ENCODE assay signal across 11 cellular contexts in the genomic region with DNA sequence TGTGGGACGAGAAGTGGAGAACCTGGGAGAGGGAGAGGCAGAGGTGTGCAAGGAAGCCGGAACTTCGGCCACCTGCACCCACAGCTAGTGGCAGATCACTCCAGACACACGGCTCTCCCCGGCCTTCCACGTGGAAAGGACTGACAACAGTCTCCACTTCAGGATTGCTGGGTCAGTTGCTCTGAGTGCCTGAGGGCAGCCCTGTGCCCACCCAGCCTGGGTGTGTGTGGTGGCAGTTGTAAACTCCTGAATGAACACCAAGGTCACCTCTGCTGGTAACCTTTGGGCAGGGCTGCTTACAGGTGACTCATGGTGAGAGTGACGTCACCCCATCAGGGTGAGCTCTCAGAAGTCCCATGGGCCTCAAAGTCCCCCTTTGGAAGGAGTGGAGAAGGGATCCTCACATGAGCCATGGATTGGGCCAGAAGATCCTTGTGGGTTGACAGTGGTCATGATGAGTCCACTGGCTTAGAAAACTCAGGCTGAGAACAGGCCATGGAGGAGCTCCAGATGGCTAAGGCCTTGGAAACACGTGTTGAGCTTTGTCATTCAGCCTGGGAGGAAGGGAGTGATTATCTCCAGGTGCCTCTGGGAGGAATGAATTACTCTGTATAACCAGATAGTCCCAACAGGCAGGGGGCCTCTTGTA.
DNase-seq lines count a peak whose midpoint lies in the region; ATAC-seq and TF ChIP-seq lines count a peak whose summit lies in the region.
"Had no signal": no experiment of that assay in that cellular context is flagged by ENCODE, and none has a peak within 500 bp of the region (broad histone marks: within the 10 kb centered on the region; RNA-seq: fewer than 3 reads in every experiment).

No MANE protein-coding gene starts in this region.

- H3K27me3 ChIP-seq in colonic mucosa, result no peaks in the 10 kb centered on the region

- CTCF ChIA-PET in activated CD8-positive, alpha-beta T cell treated with anti-CD3 and anti-CD28 coated beads for 36 hours (lab: Charles Lee), result interaction anchor here (0.9 to 4.3 kb wide), 4 partner anchors 9 to 77 kb away, joined by 3 to 15 read pairs (median 8); no protein-coding TSS in a partner anchor
- CTCF ChIA-PET in activated CD8-positive, alpha-beta T cell treated with anti-CD3 and anti-CD28 coated beads, Interleukin-2, amount 10 ng/mL, durations not matched to agents 7 days and 5 days (lab: Charles Lee), result interaction anchor here (0.6 to 1.5 kb wide), 3 partner anchors 27 to 73 kb away, joined by 3 read pairs; no protein-coding TSS in a partner anchor

- ATAC-seq in activated CD8-positive, alpha-beta T cell treated with anti-CD3 and anti-CD28 coated beads for 36 hours, result peak; percentile 86
- no peak for ATAC-seq in activated CD8-positive, alpha-beta T cell treated with anti-CD3 and anti-CD28 coated beads, Interleukin-2, amount 10 ng/mL, durations not matched to agents 7 days and 5 days
- ATAC-seq in GM21825 (IDR thresholded peaks at IDR 0.05; ENCODE audit: unreplicated experiment), result no peak

- no peaks in the 10 kb centered on the region for H3K27me3 Mint-ChIP-seq in activated CD8-positive, alpha-beta T cell treated with anti-CD3 and anti-CD28 coated beads for 36 hours
- no peaks in the 10 kb centered on the region for H3K27me3 Mint-ChIP-seq in activated CD8-positive, alpha-beta T cell treated with anti-CD3 and anti-CD28 coated beads, Interleukin-2, amount 10 ng/mL, durations not matched to agents 7 days and 5 days (ENCODE audit: low read depth)

- H3K4me3 Mint-ChIP-seq in activated CD8-positive, alpha-beta T cell treated with anti-CD3 and anti-CD28 coated beads for 36 hours, result no peak overlapping the region
- no peak overlapping the region for H3K4me3 Mint-ChIP-seq in activated CD8-positive, alpha-beta T cell treated with anti-CD3 and anti-CD28 coated beads, Interleukin-2, amount 10 ng/mL, durations not matched to agents 7 days and 5 days
- H3K4me3 Mint-ChIP-seq: neural crest cell had no signal

- H3K9me3 ChIP-seq in colonic mucosa, result no peaks in the 10 kb centered on the region
- H3K9me3 ChIP-seq: gastrocnemius medialis had no signal

- H3K27ac ChIP-seq in colonic mucosa (no peak overlapping the region), coronary artery (no peak overlapping the region)
- H3K27ac ChIP-seq: gastrocnemius medialis had no signal

- no peak overlapping the region for H3K9ac ChIP-seq in colonic mucosa (ENCODE audit: low read depth in 2 of 2, low read length in 2 of 2)

- DNase-seq in activated CD8-positive, alpha-beta T cell treated with anti-CD3 and anti-CD28 coated beads for 36 hours, result peak; percentile 59
- DNase-seq in activated CD8-positive, alpha-beta T cell treated with anti-CD3 and anti-CD28 coated beads, Interleukin-2, amount 10 ng/mL, durations not matched to agents 7 days and 5 days, result no peak
- DNase-seq in NCI-H69 (lab: John Stamatoyannopoulos, UW) (peak; percentile 70), colonic mucosa (peak; percentile 37), renal cortical epithelial cell (ENCODE audit: low read depth) (peak; percentile 65), coronary artery (ENCODE audit: low spot score) (no peak), iPS-NIHi11 (ENCODE audit: low spot score) (no peak)
- DNase-seq: amniotic stem cell, gastrocnemius medialis had no signal

- peaks cover 4% of the 10 kb centered on the region for H3K36me3 Mint-ChIP-seq in activated CD8-positive, alpha-beta T cell treated with anti-CD3 and anti-CD28 coated beads for 36 hours (ENCODE audit: low read depth)
- peaks cover 1% of the 10 kb centered on the region for H3K36me3 Mint-ChIP-seq in activated CD8-positive, alpha-beta T cell treated with anti-CD3 and anti-CD28 coated beads, Interleukin-2, amount 10 ng/mL, durations not matched to agents 7 days and 5 days (ENCODE audit: low read depth)

- H3K4me1 ChIP-seq in colonic mucosa, result peaks cover 4% of the 10 kb centered on the region

- intact Hi-C loops in activated CD8-positive, alpha-beta T cell treated with anti-CD3 and anti-CD28 coated beads for 36 hours (cut with micrococcal nuclease), result no loop called here
- intact Hi-C loops in colonic mucosa (cut with DNase I), result no loop called here

- TF ChIP-seq CTCF in activated CD8-positive, alpha-beta T cell treated with anti-CD3 and anti-CD28 coated beads for 36 hours (IDR thresholded peaks at IDR 0.05), result no peak
- TF ChIP-seq CTCF in colonic mucosa (IDR thresholded peaks at IDR 0.05) (no peak), coronary artery (IDR thresholded peaks at IDR 0.05) (no peak)

- no peaks in the 10 kb centered on the region for H3K9me3 Mint-ChIP-seq in activated CD8-positive, alpha-beta T cell treated with anti-CD3 and anti-CD28 coated beads for 36 hours
- H3K9me3 Mint-ChIP-seq in activated CD8-positive, alpha-beta T cell treated with anti-CD3 and anti-CD28 coated beads, Interleukin-2, amount 10 ng/mL, durations not matched to agents 7 days and 5 days (ENCODE audit: insufficient read depth), result no peaks in the 10 kb centered on the region
- H3K9me3 Mint-ChIP-seq: neural crest cell had no signal

- H3K4me1 Mint-ChIP-seq in activated CD8-positive, alpha-beta T cell treated with anti-CD3 and anti-CD28 coated beads for 36 hours (ENCODE audit: low read depth), result peaks cover 54% of the 10 kb centered on the region
- H3K4me1 Mint-ChIP-seq in activated CD8-positive, alpha-beta T cell treated with anti-CD3 and anti-CD28 coated beads, Interleukin-2, amount 10 ng/mL, durations not matched to agents 7 days and 5 days (ENCODE audit: low read depth), result peaks cover 32% of the 10 kb centered on the region

- H3K4me3 ChIP-seq in colonic mucosa (no peak overlapping the region), coronary artery (no peak overlapping the region)
- H3K4me3 ChIP-seq: gastrocnemius medialis had no signal

- POLR2A ChIA-PET in activated CD8-positive, alpha-beta T cell treated with anti-CD3 and anti-CD28 coated beads for 36 hours (lab: Charles Lee), result no interaction called here
- POLR2A ChIA-PET in activated CD8-positive, alpha-beta T cell treated with anti-CD3 and anti-CD28 coated beads, Interleukin-2, amount 10 ng/mL, durations not matched to agents 7 days and 5 days (lab: Charles Lee), result no interaction called here

- no peaks in the 10 kb centered on the region for H3K36me3 ChIP-seq in colonic mucosa
- H3K36me3 ChIP-seq: gastrocnemius medialis had no signal

- H3K27ac Mint-ChIP-seq in activated CD8-positive, alpha-beta T cell treated with anti-CD3 and anti-CD28 coated beads for 36 hours, result peak overlapping the region; percentile 36
- no peak overlapping the region for H3K27ac Mint-ChIP-seq in activated CD8-positive, alpha-beta T cell treated with anti-CD3 and anti-CD28 coated beads, Interleukin-2, amount 10 ng/mL, durations not matched to agents 7 days and 5 days

Comparison
In these comparisons a context has a peak if more than half of its experiments do, and no peak if none do; other contexts are left out.
1. DNase-seq: peak in activated CD8-positive, alpha-beta T cell treated with anti-CD3 and anti-CD28 coated beads for 36 hours (single experiment), NCI-H69 (single experiment), colonic mucosa (single experiment) and renal cortical epithelial cell (single experiment); none in activated CD8-positive, alpha-beta T cell treated with anti-CD3 and anti-CD28 coated beads, Interleukin-2, amount 10 ng/mL, durations not matched to agents 7 days and 5 days (single experiment), coronary artery (single experiment) and iPS-NIHi11 (single experiment).